In genomic region chr19:1093811-1094553, GRCh38 we compare ENCODE assay signal across 10 cellular contexts. TPM values are rescaled to one million over a fixed set of nuclear protein-coding genes. Genes with fewer than 3 reads are reported as not detected.
DNase-seq lines count a peak whose midpoint lies in the region; ATAC-seq and TF ChIP-seq lines count a peak whose summit lies in the region.
"Had no signal": no experiment of that assay in that cellular context is flagged by ENCODE, and none has a peak within 500 bp of the region (broad histone marks: within the 10 kb centered on the region; RNA-seq: fewer than 3 reads in every experiment).

No MANE protein-coding gene starts in this region.

- H3K4me1 ChIP-seq in upper lobe of right lung: peaks cover 26% of the 10 kb centered on the region

- H3K36me3 Mint-ChIP-seq in activated naive CD4-positive, alpha-beta T cell treated with anti-CD3 and anti-CD28 coated beads, Interleukin-2, amount 50 U/mL, for 24 hours: peaks cover 2% of the 10 kb centered on the region
- H3K36me3 Mint-ChIP-seq in memory B cell: peaks cover 3% of the 10 kb centered on the region

- H3K36me3 ChIP-seq in brain microvascular endothelial cell (replicated peaks) (peaks cover 30% of the 10 kb centered on the region), upper lobe of right lung (peaks cover 42% of the 10 kb centered on the region)

- TF ChIP-seq CTCF in brain microvascular endothelial cell (IDR thresholded peaks at IDR 0.05; ENCODE audit: low read depth, low read length, missing control alignments) (no peak), upper lobe of right lung (IDR thresholded peaks at IDR 0.05) (no peak)

- H3K27me3 Mint-ChIP-seq in activated naive CD4-positive, alpha-beta T cell treated with anti-CD3 and anti-CD28 coated beads, Interleukin-2, amount 50 U/mL, for 24 hours: no peaks in the 10 kb centered on the region
- H3K27me3 Mint-ChIP-seq in memory B cell: no peaks in the 10 kb centered on the region

- DNase-seq in activated naive CD4-positive, alpha-beta T cell (lab: John Stamatoyannopoulos, UW): no peak
- DNase-seq in brain microvascular endothelial cell (no peak), memory B cell (ENCODE audit: low spot score in 2 of 2) (no peak), upper lobe of right lung (peak; percentile 66), HCEC 1CT (no peak), dedifferentiated amniotic fluid mesenchymal stem cell (ENCODE audit: extremely low spot score) (no peak)
- no peak for DNase-seq in activated CD4-positive, CD25-positive, alpha-beta regulatory T cell (lab: John Stamatoyannopoulos, UW)
- DNase-seq: GF-D8, NCI-H1105 had no signal

- no peaks in the 10 kb centered on the region for H3K9me3 Mint-ChIP-seq in activated naive CD4-positive, alpha-beta T cell treated with anti-CD3 and anti-CD28 coated beads, Interleukin-2, amount 50 U/mL, for 24 hours
- no peaks in the 10 kb centered on the region for H3K9me3 Mint-ChIP-seq in memory B cell

- peak overlapping the region; percentile 84 for H3K27ac Mint-ChIP-seq in activated naive CD4-positive, alpha-beta T cell treated with anti-CD3 and anti-CD28 coated beads, Interleukin-2, amount 50 U/mL, for 24 hours
- H3K27ac Mint-ChIP-seq in memory B cell: peak overlapping the region; percentile 90

- no peak for ATAC-seq in memory B cell (ENCODE audit: low read depth)
- ATAC-seq in upper lobe of right lung: no peak

- H3K9me3 ChIP-seq in upper lobe of right lung: no peaks in the 10 kb centered on the region

- peaks cover 38% of the 10 kb centered on the region for H3K4me1 Mint-ChIP-seq in activated naive CD4-positive, alpha-beta T cell treated with anti-CD3 and anti-CD28 coated beads, Interleukin-2, amount 50 U/mL, for 24 hours
- peaks cover 17% of the 10 kb centered on the region for H3K4me1 Mint-ChIP-seq in memory B cell

- H3K4me3 ChIP-seq in brain microvascular endothelial cell (ENCODE audit: low read depth, low read length): peak overlapping the region; percentile 87
- H3K4me3 ChIP-seq in upper lobe of right lung: peak overlapping the region; percentile 91

- in situ Hi-C loops in brain microvascular endothelial cell (cut with HindIII; ENCODE audit: low pct_ligation_motif_present, low sequenced_read_pairs): no loop called here

- no peaks in the 10 kb centered on the region for H3K27me3 ChIP-seq in brain microvascular endothelial cell (replicated peaks)
- no peaks in the 10 kb centered on the region for H3K27me3 ChIP-seq in upper lobe of right lung

- H3K27ac ChIP-seq in brain microvascular endothelial cell (no peak overlapping the region), upper lobe of right lung (no peak overlapping the region)

- H3K4me3 Mint-ChIP-seq in activated naive CD4-positive, alpha-beta T cell treated with anti-CD3 and anti-CD28 coated beads, Interleukin-2, amount 50 U/mL, for 24 hours: peak overlapping the region; percentile 92
- H3K4me3 Mint-ChIP-seq in memory B cell: peak overlapping the region; percentile 88

- intact Hi-C loops in upper lobe of right lung (cut with DNase I): no loop called here

RNA-seq across cellular contexts. Expression of gene POLR2E, which starts 1.2 kb away (rescaled TPM):
- 155 TPM for total RNA-seq in upper lobe of right lung

RNA-seq across cellular contexts. Expression of gene GPX4, which starts 9.8 kb away (rescaled TPM):
- 387 TPM for total RNA-seq in upper lobe of right lung

RNA-seq across cellular contexts. Expression of gene ARHGAP45, which starts 27.0 kb away (rescaled TPM):
- 98.2 TPM for total RNA-seq in upper lobe of right lung

RNA-seq across cellular contexts. Expression of gene ABCA7, which starts 54.1 kb away (rescaled TPM):
- total RNA-seq in upper lobe of right lung: 51.0 TPM
